In the genomic region with DNA sequence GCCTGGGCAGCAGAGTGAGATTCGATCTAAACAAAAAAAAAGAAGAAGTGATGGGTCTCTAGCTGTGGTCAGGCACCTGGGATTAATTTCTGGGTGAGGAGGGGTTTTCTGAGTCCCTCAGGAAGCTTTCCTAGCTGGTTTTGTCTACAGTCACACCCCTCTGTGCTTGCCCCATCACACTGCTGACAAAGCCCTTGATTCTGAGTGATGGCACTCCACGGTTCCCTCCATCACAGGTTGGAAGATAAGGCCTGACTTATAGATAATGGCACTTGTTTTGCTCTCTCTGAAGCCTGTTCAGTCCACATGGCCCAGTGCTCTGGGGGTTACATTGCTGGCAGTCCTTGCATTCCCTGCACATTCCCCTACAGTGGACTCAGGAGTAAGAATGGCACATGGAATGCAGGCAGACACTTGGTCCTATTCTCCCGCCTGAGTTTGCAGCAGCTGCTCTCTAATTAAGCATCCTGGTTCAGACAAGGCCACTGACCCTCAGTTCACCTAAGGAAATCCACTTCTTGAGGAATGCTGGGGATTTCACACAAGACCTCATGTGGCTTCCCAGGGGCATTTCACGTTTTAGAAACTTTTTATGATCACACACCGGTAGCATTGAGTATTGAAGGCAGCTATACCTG, we compare ENCODE assay signal across 17 cellular contexts.
A peak's percentile ranks its signal among the peaks of the same experiment; 100 is the strongest.
DNase-seq lines count a peak whose midpoint lies in the region; ATAC-seq and TF ChIP-seq lines count a peak whose summit lies in the region.
"Had no signal": no experiment of that assay in that cellular context is flagged by ENCODE, and none has a peak within 500 bp of the region (broad histone marks: within the 10 kb centered on the region; RNA-seq: fewer than 3 reads in every experiment).

No MANE protein-coding gene starts in this region.

- no peak for DNase-seq in Right ventricle myocardium inferior (ENCODE audit: missing footprints)
- DNase-seq in left ventricle myocardium inferior = no peak
- DNase-seq in cerebellar cortex (ENCODE audit: low spot score) = peak; percentile 33
- peak; percentile 82 for DNase-seq in kidney epithelial cell (ENCODE audit: low read depth)
- DNase-seq in stimulated activated naive CD4-positive, alpha-beta T cell treated with Interleukin-2 at 50 U/mL for 16 hours (lab: John Stamatoyannopoulos, UW) = no peak
- DNase-seq: activated CD4-positive, alpha-beta T cell treated with anti-CD3 and anti-CD28 coated beads, Interleukin-2, amount 10 ng/mL, durations not matched to agents 7 days and 5 days; DMS153; lower lobe of right lung; NCI-H526; thyroid gland had no signal

- H3K27me3 ChIP-seq in left ventricle myocardium inferior (ENCODE audit: low read depth) = no peaks in the 10 kb centered on the region
- no peaks in the 10 kb centered on the region for H3K27me3 ChIP-seq in kidney epithelial cell (ENCODE audit: control insufficient read depth, insufficient read depth, low read length)
- no peaks in the 10 kb centered on the region for H3K27me3 ChIP-seq in subcutaneous abdominal adipose tissue (ENCODE audit: control insufficient read depth in 5 of 5, insufficient read depth in 4 of 5, low read length in 5 of 5)
- H3K27me3 ChIP-seq: thyroid gland had no signal

- TF ChIP-seq CTCF in left ventricle myocardium inferior (IDR thresholded peaks at IDR 0.05; ENCODE audit: borderline replicate concordance) (no peak), kidney epithelial cell (IDR thresholded peaks at IDR 0.05; ENCODE audit: insufficient read depth, low read length, poor library complexity, severe bottlenecking) (no peak)

- H3K9me3 ChIP-seq in left ventricle myocardium inferior (replicated peaks) = no peaks in the 10 kb centered on the region
- no peaks in the 10 kb centered on the region for H3K9me3 ChIP-seq in subcutaneous abdominal adipose tissue (ENCODE audit: control insufficient read depth in 5 of 5, low read length in 5 of 5)
- H3K9me3 ChIP-seq: A549, lower lobe of right lung, thyroid gland had no signal

- ATAC-seq in Right ventricle myocardium inferior = peak; percentile 64
- no peak for ATAC-seq in HG02852 (IDR thresholded peaks at IDR 0.05; ENCODE audit: unreplicated experiment)
- no peak for ATAC-seq in GM19035 (IDR thresholded peaks at IDR 0.05; ENCODE audit: unreplicated experiment)
- ATAC-seq: A549; activated T-helper 17 cell treated with anti-CD3 and anti-CD28 coated beads, Interleukin-2, amount 50 U/mL, for 72 hours; K562; lower lobe of right lung had no signal

- H3K4me1 ChIP-seq in left ventricle myocardium inferior (peaks cover 20% of the 10 kb centered on the region), subcutaneous abdominal adipose tissue (ENCODE audit: control insufficient read depth in 5 of 5, insufficient read depth in 5 of 5, low read length in 5 of 5) (peaks cover 2 to 41% (median 19%) of the 10 kb centered on the region in 5 donors)
- H3K4me1 ChIP-seq: A549, lower lobe of right lung, thyroid gland had no signal

- H3K4me3 ChIP-seq in left ventricle myocardium inferior (no peak overlapping the region), kidney epithelial cell (ENCODE audit: low read depth, low read length) (no peak overlapping the region), subcutaneous abdominal adipose tissue (ENCODE audit: low read depth in 1 of 5, low read length in 5 of 5) (no peak overlapping the region)
- H3K4me3 ChIP-seq: A549, K562, lower lobe of right lung, thyroid gland had no signal

- H3K36me3 ChIP-seq in left ventricle myocardium inferior = no peaks in the 10 kb centered on the region
- H3K36me3 ChIP-seq in kidney epithelial cell (ENCODE audit: control insufficient read depth, insufficient read depth, low read length) = no peaks in the 10 kb centered on the region
- no peaks in the 10 kb centered on the region for H3K36me3 ChIP-seq in subcutaneous abdominal adipose tissue (ENCODE audit: control insufficient read depth in 5 of 5, insufficient read depth in 5 of 5, low read length in 5 of 5)
- H3K36me3 ChIP-seq: lower lobe of right lung, thyroid gland had no signal

- no peak overlapping the region for H3K27ac ChIP-seq in left ventricle myocardium inferior (replicated peaks)
- peak overlapping the region; percentile 61 for H3K27ac ChIP-seq in subcutaneous abdominal adipose tissue (ENCODE audit: low read depth, low read length)
- H3K27ac ChIP-seq: A549, lower lobe of right lung, RWPE1, thyroid gland had no signal

- H3K9ac ChIP-seq in subcutaneous abdominal adipose tissue (ENCODE audit: low read length in 5 of 5) = no peak overlapping the region

- intact Hi-C loops in Right ventricle myocardium inferior (cut with DNase I) = no loop called here
- intact Hi-C loops in left ventricle myocardium inferior (cut with micrococcal nuclease) = no loop called here

Comparison
In these comparisons a context has a peak if more than half of its experiments do, and no peak if none do; other contexts are left out.
1. DNase-seq: peak in cerebellar cortex (single experiment) and kidney epithelial cell (single experiment); none in Right ventricle myocardium inferior (single experiment), left ventricle myocardium inferior (single experiment) and stimulated activated naive CD4-positive, alpha-beta T cell treated with Interleukin-2 at 50 U/mL for 16 hours (single experiment).